In the genomic region with DNA sequence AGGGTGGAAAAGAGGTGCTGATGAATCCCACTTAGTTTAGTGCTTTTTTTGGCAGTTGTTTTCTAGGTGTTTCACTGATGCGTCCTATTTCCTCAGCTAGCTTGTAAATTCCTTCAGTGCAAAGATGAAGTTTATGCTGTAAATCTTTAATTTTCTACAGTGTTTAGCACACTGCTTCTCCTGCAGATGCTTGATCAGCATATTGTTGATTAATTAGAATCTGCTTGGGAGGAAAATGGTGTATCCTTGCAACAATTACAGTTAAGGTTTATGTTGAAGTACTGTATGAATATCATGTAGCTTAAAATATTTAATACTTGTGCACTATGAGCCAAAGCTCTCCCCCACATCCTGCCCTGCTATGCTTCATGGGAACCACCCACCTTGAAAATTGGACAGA, we compare ENCODE assay signal across 27 cellular contexts.
"Had no signal": no experiment of that assay in that cellular context is flagged by ENCODE, and none has a peak within 500 bp of the region (broad histone marks: within the 10 kb centered on the region; RNA-seq: fewer than 3 reads in every experiment).

No MANE protein-coding gene starts in this region.

- H3K4me3 Mint-ChIP-seq: natural killer cell; neural crest cell; stimulated activated effector memory CD8-positive, alpha-beta T cell treated with anti-CD3 and anti-CD28 coated beads, Interleukin-12 subunit alpha, Interleukin-12 subunit beta, amount 100 ng/mL, for 72 hours; stimulated activated naive B cell treated with anti-CD40 and anti-IgM and Interleukin-4, amounts not matched to agents 10 μg/mL and 1 μg/mL and 100 μg/mL, for 72 hours; stimulated activated naive CD8-positive, alpha-beta T cell treated with anti-CD3 and anti-CD28 coated beads, Interleukin-15, Interleukin-2, amounts not matched to agents 100 ng/mL and 50 ng/mL, for 24 hours had no signal

- H3K9me3 ChIP-seq: neutrophil, pancreas, prostate gland, right atrium auricular region, sigmoid colon, stomach, thoracic aorta, thyroid gland, tibial nerve, upper lobe of left lung, vagina had no signal

- H3K27ac ChIP-seq: neutrophil, pancreas, prostate gland, right atrium auricular region, sigmoid colon, stomach, thoracic aorta, thyroid gland, tibial nerve, upper lobe of left lung, vagina had no signal

- H3K27me3 ChIP-seq: pancreas, right atrium auricular region, sigmoid colon, thyroid gland, tibial nerve, upper lobe of left lung, vagina had no signal

- DNase-seq: natural killer cell; nucleus accumbens; pancreas; retina; sigmoid colon; small intestine; stimulated activated CD4-positive, alpha-beta T cell treated with anti-CD3 and anti-CD28 coated beads, Interleukin-15, amount 100 ng/mL, for 24 hours; stimulated activated CD4-positive, alpha-beta T cell treated with anti-CD3 and anti-CD28 coated beads, Interleukin-2, amount 100 ng/mL, for 24 hours; stimulated activated CD4-positive, alpha-beta T cell treated with anti-CD3 and anti-CD28 coated beads, Interleukin-2, amount 100 ng/mL, for 48 hours; stimulated activated CD4-positive, alpha-beta T cell treated with anti-CD3 and anti-CD28 coated beads, Interleukin-4, amount 100 ng/mL, for 24 hours; stimulated activated naive B cell treated with anti-CD40 and anti-IgM and Interleukin-4, amounts not matched to agents 10 μg/mL and 1 μg/mL and 100 μg/mL, for 72 hours; stimulated activated naive CD4-positive, alpha-beta T cell treated with Interleukin-2 at 50 U/mL for 16 hours; stomach; thyroid gland; trophoblast cell; upper lobe of left lung had no signal

- H3K36me3 ChIP-seq: neutrophil, pancreas, prostate gland, right atrium auricular region, sigmoid colon, stomach, thoracic aorta, thyroid gland, tibial nerve, upper lobe of left lung, vagina had no signal

- H3K4me1 ChIP-seq: prostate gland, thyroid gland, upper lobe of left lung, vagina had no signal

- H3K9me3 Mint-ChIP-seq: natural killer cell; nephron progenitor cell; neural crest cell; stimulated activated effector memory CD8-positive, alpha-beta T cell treated with anti-CD3 and anti-CD28 coated beads, Interleukin-12 subunit alpha, Interleukin-12 subunit beta, amount 100 ng/mL, for 72 hours; stimulated activated naive B cell treated with anti-CD40 and anti-IgM and Interleukin-4, amounts not matched to agents 10 μg/mL and 1 μg/mL and 100 μg/mL, for 72 hours; stimulated activated naive CD8-positive, alpha-beta T cell treated with anti-CD3 and anti-CD28 coated beads, Interleukin-15, Interleukin-2, amounts not matched to agents 100 ng/mL and 50 ng/mL, for 24 hours had no signal

- H3K36me3 Mint-ChIP-seq: natural killer cell; stimulated activated effector memory CD8-positive, alpha-beta T cell treated with anti-CD3 and anti-CD28 coated beads, Interleukin-12 subunit alpha, Interleukin-12 subunit beta, amount 100 ng/mL, for 72 hours; stimulated activated naive B cell treated with anti-CD40 and anti-IgM and Interleukin-4, amounts not matched to agents 10 μg/mL and 1 μg/mL and 100 μg/mL, for 72 hours had no signal

- H3K4me1 Mint-ChIP-seq: natural killer cell; neural crest cell; stimulated activated effector memory CD8-positive, alpha-beta T cell treated with anti-CD3 and anti-CD28 coated beads, Interleukin-12 subunit alpha, Interleukin-12 subunit beta, amount 100 ng/mL, for 72 hours had no signal

- H3K27ac Mint-ChIP-seq: natural killer cell; stimulated activated effector memory CD8-positive, alpha-beta T cell treated with anti-CD3 and anti-CD28 coated beads, Interleukin-12 subunit alpha, Interleukin-12 subunit beta, amount 100 ng/mL, for 72 hours; stimulated activated naive B cell treated with anti-CD40 and anti-IgM and Interleukin-4, amounts not matched to agents 10 μg/mL and 1 μg/mL and 100 μg/mL, for 72 hours; stimulated activated naive CD8-positive, alpha-beta T cell treated with anti-CD3 and anti-CD28 coated beads, Interleukin-15, Interleukin-2, amounts not matched to agents 100 ng/mL and 50 ng/mL, for 24 hours had no signal

- ATAC-seq: natural killer cell; pancreas; stimulated activated effector memory CD8-positive, alpha-beta T cell treated with anti-CD3 and anti-CD28 coated beads, Interleukin-12 subunit alpha, Interleukin-12 subunit beta, amount 100 ng/mL, for 72 hours; stimulated activated naive B cell treated with anti-CD40 and anti-IgM and Interleukin-4, amounts not matched to agents 10 μg/mL and 1 μg/mL and 100 μg/mL, for 72 hours had no signal

- FAIRE-seq: pancreas, small intestine, urothelium cell line had no signal

- H3K4me3 ChIP-seq: pancreas, prostate gland, right atrium auricular region, sigmoid colon, stomach, thoracic aorta, thyroid gland, tibial nerve, upper lobe of left lung, vagina had no signal

- H3K27me3 Mint-ChIP-seq: stimulated activated naive CD8-positive, alpha-beta T cell treated with anti-CD3 and anti-CD28 coated beads, Interleukin-15, Interleukin-2, amounts not matched to agents 100 ng/mL and 50 ng/mL, for 24 hours had no signal
